33 cellular contexts compared by ENCODE assay signal in genomic region chr20:15205023-15205422, GRCh38.
"Had no signal": no experiment of that assay in that cellular context is flagged by ENCODE, and none has a peak within 500 bp of the region (broad histone marks: within the 10 kb centered on the region; RNA-seq: fewer than 3 reads in every experiment).

No MANE protein-coding gene starts in this region.

- ATAC-seq: activated T-cell treated with anti-CD3 and anti-CD28 coated beads, Interleukin-2, amount 50 U/mL, for 4 hours; activated T-helper 17 cell treated with anti-CD3 and anti-CD28 coated beads, Interleukin-2, amount 50 U/mL, for 72 hours; gastrocnemius medialis; stimulated activated naive B cell treated with anti-CD40 and anti-IgM and Interleukin-4, amounts not matched to agents 10 μg/mL and 1 μg/mL and 100 μg/mL, for 72 hours; upper lobe of right lung; WTC11 had no signal

- H3K27me3 ChIP-seq: breast epithelium, esophagus squamous epithelium, gastrocnemius medialis, neutrophil, ovary, sigmoid colon, stomach, suprapubic skin, tibial artery, upper lobe of right lung had no signal

- H3K4me2 ChIP-seq: smooth muscle cell had no signal

- FAIRE-seq: colon had no signal

- H3K27ac Mint-ChIP-seq: activated CD4-positive, alpha-beta memory T cell treated with anti-CD3 and anti-CD28 coated beads, Interleukin-2, amount 10 ng/mL, durations not matched to agents 7 days and 5 days; activated CD4-positive, alpha-beta T cell treated with anti-CD3 and anti-CD28 coated beads, Interleukin-2, amount 10 ng/mL, durations not matched to agents 7 days and 5 days; activated T-helper 17 cell treated with anti-CD3 and anti-CD28 coated beads, Interleukin-2, amount 50 U/mL, for 72 hours; naive B cell; nephron progenitor cell; stimulated activated naive B cell treated with anti-CD40 and anti-IgM and Interleukin-4, amounts not matched to agents 10 μg/mL and 1 μg/mL and 100 μg/mL, for 72 hours; WTC11 had no signal

- H3K36me3 ChIP-seq: breast epithelium, esophagus squamous epithelium, gastrocnemius medialis, left ventricle myocardium inferior, neutrophil, ovary, prostate gland, sigmoid colon, stomach, suprapubic skin, tibial artery, upper lobe of right lung had no signal

- H3K4me1 ChIP-seq: breast epithelium, esophagus squamous epithelium, gastrocnemius medialis, left ventricle myocardium inferior, prostate gland, sigmoid colon, stomach, suprapubic skin, tibial artery, upper lobe of right lung had no signal

- H3K4me1 Mint-ChIP-seq: activated CD4-positive, alpha-beta memory T cell treated with anti-CD3 and anti-CD28 coated beads, Interleukin-2, amount 10 ng/mL, durations not matched to agents 7 days and 5 days; activated T-helper 17 cell treated with anti-CD3 and anti-CD28 coated beads, Interleukin-2, amount 50 U/mL, for 72 hours; naive B cell; nephron progenitor cell; WTC11 had no signal

- H3K4me3 Mint-ChIP-seq: activated CD4-positive, alpha-beta memory T cell treated with anti-CD3 and anti-CD28 coated beads, Interleukin-2, amount 10 ng/mL, durations not matched to agents 7 days and 5 days; activated CD4-positive, alpha-beta T cell treated with anti-CD3 and anti-CD28 coated beads, Interleukin-2, amount 10 ng/mL, durations not matched to agents 7 days and 5 days; activated T-cell treated with anti-CD3 and anti-CD28 coated beads, Interleukin-2, amount 50 U/mL, for 4 hours; activated T-helper 17 cell treated with anti-CD3 and anti-CD28 coated beads, Interleukin-2, amount 50 U/mL, for 72 hours; naive B cell; nephron progenitor cell; stimulated activated naive B cell treated with anti-CD40 and anti-IgM and Interleukin-4, amounts not matched to agents 10 μg/mL and 1 μg/mL and 100 μg/mL, for 72 hours; WTC11 had no signal

- DNase-seq: activated CD4-positive, alpha-beta memory T cell treated with anti-CD3 and anti-CD28 coated beads, Interleukin-2, amount 10 ng/mL, durations not matched to agents 7 days and 5 days; activated CD4-positive, alpha-beta T cell treated with anti-CD3 and anti-CD28 coated beads for 1 hour; activated CD4-positive, alpha-beta T cell treated with anti-CD3 and anti-CD28 coated beads, Interleukin-2, amount 10 ng/mL, durations not matched to agents 7 days and 5 days; activated gamma-delta T cell treated with Interleukin-2 at 50 U/mL for 16 hours; activated naive CD4-positive, alpha-beta T cell treated with anti-CD3 and anti-CD28 coated beads, Interleukin-2, amount 50 U/mL, for 16 hours; activated T-cell treated with anti-CD3 and anti-CD28 coated beads, Interleukin-2, amount 50 U/mL, for 4 hours; amygdala; dermis blood vessel endothelial cell; effector CD4-positive, alpha-beta T cell; esophagus squamous epithelium; gastrocnemius medialis; glutamatergic neuron; islet precursor cell; left ventricle myocardium inferior; naive B cell; nephron progenitor cell; ovary; sigmoid colon; stimulated activated CD4-positive, alpha-beta T cell treated with anti-CD3 and anti-CD28 coated beads, Interleukin-1b, Interleukin-23, amount 100 ng/mL, for 48 hours; stimulated activated naive B cell treated with anti-CD40 and anti-IgM and Interleukin-4, amounts not matched to agents 10 μg/mL and 1 μg/mL and 100 μg/mL, for 72 hours; stomach; T-helper 2 cell; tibial artery; upper lobe of right lung had no signal

- H3K9me3 ChIP-seq: esophagus squamous epithelium, gastrocnemius medialis, neutrophil, ovary, prostate gland, stomach, tibial artery had no signal

- H3K27me3 Mint-ChIP-seq: activated CD4-positive, alpha-beta memory T cell treated with anti-CD3 and anti-CD28 coated beads, Interleukin-2, amount 10 ng/mL, durations not matched to agents 7 days and 5 days; activated CD4-positive, alpha-beta T cell treated with anti-CD3 and anti-CD28 coated beads, Interleukin-2, amount 10 ng/mL, durations not matched to agents 7 days and 5 days; activated T-helper 17 cell treated with anti-CD3 and anti-CD28 coated beads, Interleukin-2, amount 50 U/mL, for 72 hours; naive B cell had no signal

- H3K27ac ChIP-seq: breast epithelium, epithelial cell of prostate, esophagus squamous epithelium, gastrocnemius medialis, left ventricle myocardium inferior, neutrophil, ovary, prostate gland, sigmoid colon, stomach, suprapubic skin, tibial artery, upper lobe of right lung had no signal

- H3K4me3 ChIP-seq: breast epithelium, esophagus squamous epithelium, gastrocnemius medialis, left ventricle myocardium inferior, ovary, prostate gland, sigmoid colon, smooth muscle cell, stomach, suprapubic skin, tibial artery, upper lobe of right lung had no signal
